ENCODE assay signal across 23 cellular contexts in the genomic region with DNA sequence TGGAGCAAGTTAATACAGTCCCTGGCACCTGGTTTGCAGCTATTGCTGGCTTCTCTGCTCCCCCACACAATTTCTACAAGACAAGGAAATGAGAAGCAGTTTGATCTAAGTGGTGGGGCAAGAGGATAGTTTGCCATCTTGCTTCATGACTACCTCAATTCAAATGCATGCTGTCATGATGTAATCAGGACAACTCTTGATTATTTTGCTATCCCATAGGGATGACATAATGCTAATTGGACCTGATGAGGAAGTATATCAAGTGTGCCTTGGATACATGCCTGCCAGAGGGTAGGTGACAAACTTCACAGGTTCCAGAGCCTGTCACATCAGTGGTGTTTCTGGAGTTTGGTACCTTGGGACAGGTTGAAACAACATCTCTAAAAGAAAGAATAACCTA. TPM values are rescaled to one million over a fixed set of nuclear protein-coding genes. Genes with fewer than 3 reads are reported as not detected.
DNase-seq lines count a peak whose midpoint lies in the region; FAIRE-seq and TF ChIP-seq lines count a peak whose summit lies in the region.
"Had no signal": no experiment of that assay in that cellular context is flagged by ENCODE, and none has a peak within 500 bp of the region (broad histone marks: within the 10 kb centered on the region; RNA-seq: fewer than 3 reads in every experiment).

No MANE protein-coding gene starts in this region.

- FAIRE-seq in urothelium cell line (lab: Jason Lieb, UNC) = peak; percentile 9
- FAIRE-seq: A549, D721Med, G401.6, GM12891, GM19239 had no signal

- H3K4me1 ChIP-seq in esophagus muscularis mucosa = no peaks in the 10 kb centered on the region
- H3K4me1 ChIP-seq: A549, Caco-2 had no signal

- H3K9me3 ChIP-seq in esophagus muscularis mucosa = peaks cover 0 to 3% (median 0%) of the 10 kb centered on the region in 4 donors
- H3K9me3 ChIP-seq: Caco-2 had no signal

- no peak for TF ChIP-seq EP300 in esophagus muscularis mucosa (IDR thresholded peaks at IDR 0.05)

- no peaks in the 10 kb centered on the region for H3K27me3 ChIP-seq in esophagus muscularis mucosa
- H3K27me3 ChIP-seq: BLaER1 treated with 17β-estradiol and CSF1 and Interleukin-3, amounts not matched to agents 10 nM and 100 nM had no signal

- peaks cover 18% of the 10 kb centered on the region for H3K4me1 Mint-ChIP-seq in activated CD4-positive, alpha-beta T cell treated with anti-CD3 and anti-CD28 coated beads, Interleukin-2, amount 10 ng/mL, durations not matched to agents 24 days and 14 days

- H3K4me3 Mint-ChIP-seq in activated CD4-positive, alpha-beta T cell treated with anti-CD3 and anti-CD28 coated beads, Interleukin-2, amount 10 ng/mL, durations not matched to agents 24 days and 14 days = no peak overlapping the region
- H3K4me3 Mint-ChIP-seq: B cell; CD4-positive, alpha-beta T cell; CD8-positive, alpha-beta T cell had no signal

- H3K4me3 ChIP-seq in foreskin fibroblast (ENCODE audit: low read depth in 1 of 2, low read length in 2 of 2) = no peak overlapping the region
- no peak overlapping the region for H3K4me3 ChIP-seq in esophagus muscularis mucosa
- H3K4me3 ChIP-seq: A549; BLaER1 treated with 17β-estradiol and CSF1 and Interleukin-3, amounts not matched to agents 10 nM and 100 nM had no signal

- H3K27ac ChIP-seq in esophagus muscularis mucosa (replicated peaks in 1 of 4) = no peak overlapping the region
- H3K27ac ChIP-seq: 22Rv1; A549; BLaER1 treated with 17β-estradiol and CSF1 and Interleukin-3, amounts not matched to agents 10 nM and 100 nM; C4-2B had no signal

- peaks cover 11% of the 10 kb centered on the region for H3K9me3 Mint-ChIP-seq in activated CD4-positive, alpha-beta T cell treated with anti-CD3 and anti-CD28 coated beads, Interleukin-2, amount 10 ng/mL, durations not matched to agents 24 days and 14 days
- H3K9me3 Mint-ChIP-seq: CD4-positive, alpha-beta T cell had no signal

- peaks cover 5% of the 10 kb centered on the region for H3K27me3 Mint-ChIP-seq in activated CD4-positive, alpha-beta T cell treated with anti-CD3 and anti-CD28 coated beads, Interleukin-2, amount 10 ng/mL, durations not matched to agents 24 days and 14 days
- H3K27me3 Mint-ChIP-seq: B cell; CD4-positive, alpha-beta T cell had no signal

- TF ChIP-seq POLR2A in esophagus muscularis mucosa (IDR thresholded peaks at IDR 0.05; ENCODE audit: low read depth) = no peak

- H3K36me3 Mint-ChIP-seq in activated CD4-positive, alpha-beta T cell treated with anti-CD3 and anti-CD28 coated beads, Interleukin-2, amount 10 ng/mL, durations not matched to agents 24 days and 14 days (ENCODE audit: low read depth) = peaks cover under 1% of the 10 kb centered on the region
- H3K36me3 Mint-ChIP-seq: CD8-positive, alpha-beta T cell had no signal

- no peaks in the 10 kb centered on the region for H3K36me3 ChIP-seq in esophagus muscularis mucosa
- H3K36me3 ChIP-seq: BLaER1 treated with 17β-estradiol and CSF1 and Interleukin-3, amounts not matched to agents 10 nM and 100 nM had no signal

- TF ChIP-seq CTCF in GM20000 (IDR thresholded peaks at IDR 0.05; ENCODE audit: extremely low read depth, missing control alignments) = no peak
- TF ChIP-seq CTCF in foreskin fibroblast (IDR thresholded peaks at IDR 0.05; ENCODE audit: low read depth, low read length) = no peak
- TF ChIP-seq CTCF in esophagus muscularis mucosa (IDR thresholded peaks at IDR 0.05) = no peak

- DNase-seq in activated CD4-positive, alpha-beta T cell treated with anti-CD3 and anti-CD28 coated beads, Interleukin-2, amount 10 ng/mL, durations not matched to agents 24 days and 14 days = peak; percentile 36
- DNase-seq in activated CD4-positive, alpha-beta T cell treated with anti-CD3 and anti-CD28 coated beads, Interleukin-2, amount 50 U/mL, for 1 hour = no peak
- DNase-seq in GM20000 (ENCODE audit: low spot score) (peak; percentile 2), MV-4-11 (lab: John Stamatoyannopoulos, UW) (peak; percentile 4), urothelium cell line (ENCODE audit: low spot score) (no peak), foreskin fibroblast (no peak), esophagus muscularis mucosa (ENCODE audit: extremely low spot score) (no peak)
- DNase-seq: AML-193; Caco-2; Calu3; CD4-positive, alpha-beta T cell; CD8-positive, alpha-beta T cell; DMS79 treated with DMSO at 0.1 percent for 48 hours; GF-D8 had no signal

- no peak overlapping the region for H3K27ac Mint-ChIP-seq in activated CD4-positive, alpha-beta T cell treated with anti-CD3 and anti-CD28 coated beads, Interleukin-2, amount 10 ng/mL, durations not matched to agents 24 days and 14 days
- H3K27ac Mint-ChIP-seq: B cell; CD4-positive, alpha-beta T cell; CD8-positive, alpha-beta T cell had no signal

- intact Hi-C loops in activated CD4-positive, alpha-beta T cell treated with anti-CD3 and anti-CD28 coated beads, Interleukin-2, amount 10 ng/mL, durations not matched to agents 24 days and 14 days (cut with micrococcal nuclease) = no loop called here
- intact Hi-C loops in esophagus muscularis mucosa (cut with DNase I) = no loop called here

RNA-seq across cellular contexts. Expression of gene SLFN5, which starts 40.9 kb away (rescaled TPM):
- 6.9 and 8.9 TPM in 2 replicates for total RNA-seq in activated CD4-positive, alpha-beta T cell treated with anti-CD3 and anti-CD28 coated beads, Interleukin-2, amount 10 ng/mL, durations not matched to agents 24 days and 14 days
- total RNA-seq in esophagus muscularis mucosa = 10 to 100 TPM; 17.9 to 33.4 (median 26.9) TPM

Comparison
In these comparisons a context has a peak if more than half of its experiments do, and no peak if none do; other contexts are left out.
1. DNase-seq: peak in activated CD4-positive, alpha-beta T cell treated with anti-CD3 and anti-CD28 coated beads, Interleukin-2, amount 10 ng/mL, durations not matched to agents 24 days and 14 days (single experiment), GM20000 (single experiment) and MV-4-11 (single experiment); none in activated CD4-positive, alpha-beta T cell treated with anti-CD3 and anti-CD28 coated beads, Interleukin-2, amount 50 U/mL, for 1 hour (single experiment), urothelium cell line (single experiment), foreskin fibroblast (0 of 2) and esophagus muscularis mucosa (single experiment).